ENCODE assay signal across 13 cellular contexts in the genomic region with DNA sequence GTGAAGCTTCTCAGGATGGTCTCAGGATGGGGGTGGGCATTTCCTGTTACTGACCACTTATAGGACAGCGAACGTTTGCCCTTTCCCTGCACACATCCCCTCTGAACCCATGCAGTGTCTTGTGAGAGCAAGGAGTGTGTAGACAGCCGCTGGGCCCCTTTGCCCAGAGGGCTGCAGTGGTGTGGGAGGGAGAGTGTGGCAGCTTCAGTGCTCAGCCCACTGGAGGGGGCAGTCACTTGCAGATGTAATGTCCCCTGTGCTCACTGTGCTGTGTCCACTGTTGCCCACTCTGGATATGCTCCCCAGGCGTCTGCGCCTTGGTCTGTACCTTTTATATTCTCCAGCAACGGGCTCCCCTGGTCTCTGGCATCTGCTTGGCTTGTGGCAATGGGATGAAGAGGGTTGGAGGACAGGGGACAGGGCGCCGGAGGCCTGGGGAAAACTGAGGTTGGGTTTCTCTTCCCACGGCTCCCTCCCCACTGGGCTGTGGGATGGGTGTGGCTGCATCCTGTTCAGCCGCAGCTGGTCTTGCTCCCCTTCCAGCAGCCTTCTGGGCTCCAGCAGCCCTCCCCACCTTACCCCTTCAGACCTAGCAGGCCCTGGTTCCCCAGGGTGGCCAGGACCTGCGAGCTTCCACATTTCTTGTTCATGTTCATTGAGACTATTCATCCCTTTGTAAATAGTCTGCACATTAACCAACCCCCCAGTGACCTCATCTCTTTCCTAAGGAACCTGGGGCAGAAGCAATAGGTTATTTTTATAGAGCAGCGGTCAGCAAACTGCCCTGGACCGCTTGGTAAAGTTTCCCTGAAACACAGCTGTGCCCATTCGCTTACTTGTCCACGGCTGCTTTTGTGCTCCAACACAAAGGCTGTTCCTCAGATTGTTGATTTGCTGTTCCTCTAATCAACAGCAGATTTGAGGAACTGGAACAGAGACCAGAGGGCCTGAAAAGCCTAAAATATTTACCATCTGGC. TPM values are rescaled to one million over a fixed set of nuclear protein-coding genes. Genes with fewer than 3 reads are reported as not detected.
DNase-seq lines count a peak whose midpoint lies in the region; ATAC-seq and TF ChIP-seq lines count a peak whose summit lies in the region.
"Had no signal": no experiment of that assay in that cellular context is flagged by ENCODE, and none has a peak within 500 bp of the region (broad histone marks: within the 10 kb centered on the region; RNA-seq: fewer than 3 reads in every experiment).

No MANE protein-coding gene starts in this region.

- H3K27me3 Mint-ChIP-seq in activated T-cell treated with anti-CD3 and anti-CD28 coated beads, Interleukin-2, amount 50 U/mL, for 24 hours, result no peaks in the 10 kb centered on the region
- H3K27me3 Mint-ChIP-seq in activated T-cell treated with anti-CD3 and anti-CD28 coated beads, Interleukin-2, amount 50 U/mL, for 4 hours (ENCODE audit: low read depth), result no peaks in the 10 kb centered on the region
- no peaks in the 10 kb centered on the region for H3K27me3 Mint-ChIP-seq in activated CD8-positive, alpha-beta T cell treated with anti-CD3 and anti-CD28 coated beads, Interleukin-2, amount 10 ng/mL, durations not matched to agents 7 days and 5 days (ENCODE audit: low read depth)
- no peaks in the 10 kb centered on the region for H3K27me3 Mint-ChIP-seq in stimulated activated naive B cell treated with anti-CD40 and anti-IgM and Interleukin-4, amounts not matched to agents 10 μg/mL and 1 μg/mL and 100 μg/mL, for 72 hours

- H3K27me3 ChIP-seq in neuronal stem cell (ENCODE audit: control insufficient read depth in 3 of 3, insufficient read depth in 3 of 3, low read depth in 1 of 3, low read length in 3 of 3) (no peaks in the 10 kb centered on the region), Peyer's patch (no peaks in the 10 kb centered on the region)
- H3K27me3 ChIP-seq: esophagus muscularis mucosa, upper lobe of left lung had no signal

- H3K9me3 Mint-ChIP-seq in activated T-cell treated with anti-CD3 and anti-CD28 coated beads, Interleukin-2, amount 50 U/mL, for 24 hours, result no peaks in the 10 kb centered on the region
- H3K9me3 Mint-ChIP-seq in activated T-cell treated with anti-CD3 and anti-CD28 coated beads, Interleukin-2, amount 50 U/mL, for 4 hours, result no peaks in the 10 kb centered on the region
- no peaks in the 10 kb centered on the region for H3K9me3 Mint-ChIP-seq in activated CD8-positive, alpha-beta T cell treated with anti-CD3 and anti-CD28 coated beads, Interleukin-2, amount 10 ng/mL, durations not matched to agents 7 days and 5 days (ENCODE audit: insufficient read depth)
- no peaks in the 10 kb centered on the region for H3K9me3 Mint-ChIP-seq in stimulated activated naive B cell treated with anti-CD40 and anti-IgM and Interleukin-4, amounts not matched to agents 10 μg/mL and 1 μg/mL and 100 μg/mL, for 72 hours
- H3K9me3 Mint-ChIP-seq: nephron had no signal

- peaks cover 34% of the 10 kb centered on the region for H3K4me1 Mint-ChIP-seq in activated T-cell treated with anti-CD3 and anti-CD28 coated beads, Interleukin-2, amount 50 U/mL, for 24 hours (ENCODE audit: low read depth)
- peaks cover 25% of the 10 kb centered on the region for H3K4me1 Mint-ChIP-seq in activated T-cell treated with anti-CD3 and anti-CD28 coated beads, Interleukin-2, amount 50 U/mL, for 4 hours (ENCODE audit: low read depth)
- peaks cover 42% of the 10 kb centered on the region for H3K4me1 Mint-ChIP-seq in activated CD8-positive, alpha-beta T cell treated with anti-CD3 and anti-CD28 coated beads, Interleukin-2, amount 10 ng/mL, durations not matched to agents 7 days and 5 days (ENCODE audit: low read depth)
- peaks cover 22 to 35% of the 10 kb centered on the region in 2 donors for H3K4me1 Mint-ChIP-seq in stimulated activated naive B cell treated with anti-CD40 and anti-IgM and Interleukin-4, amounts not matched to agents 10 μg/mL and 1 μg/mL and 100 μg/mL, for 72 hours
- H3K4me1 Mint-ChIP-seq: nephron had no signal

- CTCF ChIA-PET in activated CD8-positive, alpha-beta T cell treated with anti-CD3 and anti-CD28 coated beads, Interleukin-2, amount 10 ng/mL, durations not matched to agents 7 days and 5 days (lab: Charles Lee), result no interaction called here

- no peak overlapping the region for H2BK120ac ChIP-seq in neuronal stem cell (ENCODE audit: low read depth, low read length)

- no peak overlapping the region for H3K4me3 Mint-ChIP-seq in activated T-cell treated with anti-CD3 and anti-CD28 coated beads, Interleukin-2, amount 50 U/mL, for 24 hours
- H3K4me3 Mint-ChIP-seq in activated T-cell treated with anti-CD3 and anti-CD28 coated beads, Interleukin-2, amount 50 U/mL, for 4 hours, result no peak overlapping the region
- no peak overlapping the region for H3K4me3 Mint-ChIP-seq in activated CD8-positive, alpha-beta T cell treated with anti-CD3 and anti-CD28 coated beads, Interleukin-2, amount 10 ng/mL, durations not matched to agents 7 days and 5 days
- no peak overlapping the region for H3K4me3 Mint-ChIP-seq in stimulated activated naive B cell treated with anti-CD40 and anti-IgM and Interleukin-4, amounts not matched to agents 10 μg/mL and 1 μg/mL and 100 μg/mL, for 72 hours
- H3K4me3 Mint-ChIP-seq: nephron had no signal

- H3K36me3 ChIP-seq in neuronal stem cell (replicated peaks in 1 of 2; ENCODE audit: control insufficient read depth in 2 of 2, insufficient read depth in 2 of 2, low read length in 2 of 2) (peaks cover 12 to 71% of the 10 kb centered on the region in 2 donors), Peyer's patch (peaks cover 0 to 38% (median 0%) of the 10 kb centered on the region in 3 donors)

- no peak overlapping the region for H2BK5ac ChIP-seq in neuronal stem cell (ENCODE audit: low read length)

- no peak overlapping the region for H2AK5ac ChIP-seq in neuronal stem cell (ENCODE audit: low read depth, low read length)

- H3K14ac ChIP-seq in neuronal stem cell (ENCODE audit: low read length), result no peak overlapping the region

- no peak overlapping the region for H3K4me2 ChIP-seq in neuronal stem cell (ENCODE audit: insufficient read depth, low read length, poor library complexity, severe bottlenecking)

- H3K23ac ChIP-seq in neuronal stem cell (ENCODE audit: low read depth, low read length, poor library complexity), result no peak overlapping the region

- peaks cover 76% of the 10 kb centered on the region for H3K36me3 Mint-ChIP-seq in activated T-cell treated with anti-CD3 and anti-CD28 coated beads, Interleukin-2, amount 50 U/mL, for 24 hours (ENCODE audit: low read depth)
- H3K36me3 Mint-ChIP-seq in activated T-cell treated with anti-CD3 and anti-CD28 coated beads, Interleukin-2, amount 50 U/mL, for 4 hours (ENCODE audit: insufficient read depth), result peaks cover 4% of the 10 kb centered on the region
- H3K36me3 Mint-ChIP-seq in activated CD8-positive, alpha-beta T cell treated with anti-CD3 and anti-CD28 coated beads, Interleukin-2, amount 10 ng/mL, durations not matched to agents 7 days and 5 days (ENCODE audit: low read depth), result peaks cover 58% of the 10 kb centered on the region
- H3K36me3 Mint-ChIP-seq in stimulated activated naive B cell treated with anti-CD40 and anti-IgM and Interleukin-4, amounts not matched to agents 10 μg/mL and 1 μg/mL and 100 μg/mL, for 72 hours, result peaks cover 23 to 44% of the 10 kb centered on the region in 2 donors

- POLR2A ChIA-PET in activated CD8-positive, alpha-beta T cell treated with anti-CD3 and anti-CD28 coated beads, Interleukin-2, amount 10 ng/mL, durations not matched to agents 7 days and 5 days (lab: Charles Lee), result interaction anchor here (0.5 to 1.2 kb wide), 2 partner anchors 72 to 79 kb away, joined by 3 read pairs; no protein-coding TSS in a partner anchor

- H3K4me1 ChIP-seq in neuronal stem cell (ENCODE audit: control insufficient read depth in 2 of 2, insufficient read depth in 1 of 2, low read depth in 1 of 2, low read length in 2 of 2) (peaks cover 0 to 2% of the 10 kb centered on the region in 2 donors), Peyer's patch (peaks cover 0 to 9% (median 4%) of the 10 kb centered on the region in 4 donors)

- H3K4me3 ChIP-seq in neuronal stem cell (ENCODE audit: low read length in 2 of 2) (no peak overlapping the region), Peyer's patch (no peak overlapping the region)
- H3K4me3 ChIP-seq: esophagus muscularis mucosa, upper lobe of left lung had no signal

- H3K27ac Mint-ChIP-seq in activated T-cell treated with anti-CD3 and anti-CD28 coated beads, Interleukin-2, amount 50 U/mL, for 24 hours, result peak overlapping the region; percentile 79
- H3K27ac Mint-ChIP-seq in activated CD8-positive, alpha-beta T cell treated with anti-CD3 and anti-CD28 coated beads, Interleukin-2, amount 10 ng/mL, durations not matched to agents 7 days and 5 days, result peak overlapping the region; percentile 76
- H3K27ac Mint-ChIP-seq in stimulated activated naive B cell treated with anti-CD40 and anti-IgM and Interleukin-4, amounts not matched to agents 10 μg/mL and 1 μg/mL and 100 μg/mL, for 72 hours, result peak overlapping the region; percentile 83
- H3K27ac Mint-ChIP-seq: nephron had no signal

- H2BK12ac ChIP-seq in neuronal stem cell (ENCODE audit: low read length), result no peak overlapping the region

- no peak overlapping the region for H3K27ac ChIP-seq in neuronal stem cell (replicated peaks; ENCODE audit: low read length)
- no peak overlapping the region for H3K27ac ChIP-seq in Peyer's patch

- no peak for TF ChIP-seq CTCF in Peyer's patch (IDR thresholded peaks at IDR 0.05)

- H3K9me3 ChIP-seq in neuronal stem cell (replicated peaks in 1 of 2; ENCODE audit: control insufficient read depth in 2 of 2, insufficient read depth in 1 of 2, low read depth in 1 of 2, low read length in 2 of 2) (no peaks in the 10 kb centered on the region), Peyer's patch (no peaks in the 10 kb centered on the region)
- H3K9me3 ChIP-seq: esophagus muscularis mucosa, upper lobe of left lung had no signal

- H2BK15ac ChIP-seq in neuronal stem cell (ENCODE audit: low read length), result no peak overlapping the region

- H4K8ac ChIP-seq in neuronal stem cell (ENCODE audit: low read depth, low read length), result no peak overlapping the region

- no peak for DNase-seq in activated T-cell treated with anti-CD3 and anti-CD28 coated beads, Interleukin-2, amount 50 U/mL, for 24 hours
- DNase-seq in activated T-cell treated with anti-CD3 and anti-CD28 coated beads, Interleukin-2, amount 50 U/mL, for 4 hours, result no peak
- DNase-seq in activated CD8-positive, alpha-beta T cell treated with anti-CD3 and anti-CD28 coated beads, Interleukin-2, amount 10 ng/mL, durations not matched to agents 7 days and 5 days, result no peak
- DNase-seq in left lobe of liver (ENCODE audit: low spot score) (no peak), neuronal stem cell (ENCODE audit: low spot score) (no peak), Peyer's patch (no peak), foreskin melanocyte (no peak)
- no peak for DNase-seq in stimulated activated naive B cell treated with anti-CD40 and anti-IgM and Interleukin-4, amounts not matched to agents 10 μg/mL and 1 μg/mL and 100 μg/mL, for 72 hours
- DNase-seq: EL, Kasumi-1, upper lobe of left lung had no signal

- no peak for TF ChIP-seq POLR2A in Peyer's patch (IDR thresholded peaks at IDR 0.05)

- H2AFZ ChIP-seq in neuronal stem cell (ENCODE audit: low read length), result no peak overlapping the region

- H3K4ac ChIP-seq in neuronal stem cell (ENCODE audit: low read length), result no peak overlapping the region

- no peak overlapping the region for H3K18ac ChIP-seq in neuronal stem cell (ENCODE audit: low read length)

- no peak overlapping the region for H3K9ac ChIP-seq in neuronal stem cell (ENCODE audit: low read depth, low read length, poor library complexity)

- no peaks in the 10 kb centered on the region for H3K79me1 ChIP-seq in neuronal stem cell (ENCODE audit: low read depth, low read length)

- ATAC-seq in activated T-cell treated with anti-CD3 and anti-CD28 coated beads, Interleukin-2, amount 50 U/mL, for 4 hours, result no peak
- peak; percentile 28 for ATAC-seq in activated CD8-positive, alpha-beta T cell treated with anti-CD3 and anti-CD28 coated beads, Interleukin-2, amount 10 ng/mL, durations not matched to agents 7 days and 5 days
- peak; percentile 36 for ATAC-seq in left lobe of liver
- ATAC-seq in stimulated activated naive B cell treated with anti-CD40 and anti-IgM and Interleukin-4, amounts not matched to agents 10 μg/mL and 1 μg/mL and 100 μg/mL, for 72 hours (replicated peaks), result peak; percentile 20 to 25

- no CpG with 5 or more reads among the region's 15 CpGs for WGBS in neuronal stem cell (ENCODE audit: extremely low coverage in 2 of 2, insufficient read length in 2 of 2, insufficient replicate concordance in 1 of 2), 2 donors

- H4K91ac ChIP-seq in neuronal stem cell (ENCODE audit: low read depth, low read length, poor library complexity), result no peak overlapping the region

RNA-seq across cellular contexts. Expression of gene ZNF789, which starts 6.1 kb away (rescaled TPM):
- total RNA-seq in activated T-cell treated with anti-CD3 and anti-CD28 coated beads, Interleukin-2, amount 50 U/mL, for 4 hours, result 1 to 10 TPM; 5.4 to 9.4 (median 7.1) TPM
- 10 to 100 TPM; 21.5 to 24.2 TPM for total RNA-seq in activated CD8-positive, alpha-beta T cell treated with anti-CD3 and anti-CD28 coated beads, Interleukin-2, amount 10 ng/mL, durations not matched to agents 7 days and 5 days
- total RNA-seq in left lobe of liver (5.2 TPM), Peyer's patch (10 to 100 TPM; 23.8 to 44.8 (median 36.8) TPM)
- 9.5 TPM for polyA plus RNA-seq in neuronal stem cell (2013, experiment 1 of 2)
- polyA plus RNA-seq in neuronal stem cell (2013, experiment 2 of 2), result 10.7 TPM

RNA-seq across cellular contexts. Expression of gene ATP5MF, which starts 12.8 kb away (rescaled TPM):
- 100 to 1,000 TPM; 346 to 393 (median 391) TPM for total RNA-seq in activated T-cell treated with anti-CD3 and anti-CD28 coated beads, Interleukin-2, amount 50 U/mL, for 4 hours
- 100 to 1,000 TPM; 437 to 479 TPM for total RNA-seq in activated CD8-positive, alpha-beta T cell treated with anti-CD3 and anti-CD28 coated beads, Interleukin-2, amount 10 ng/mL, durations not matched to agents 7 days and 5 days
- 130 TPM for total RNA-seq in left lobe of liver
- polyA plus RNA-seq in neuronal stem cell (2013, experiment 1 of 2), result 640 TPM
- polyA plus RNA-seq in neuronal stem cell (2013, experiment 2 of 2), result 634 TPM
- 100 to 1,000 TPM; 352 to 597 (median 546) TPM for total RNA-seq in Peyer's patch

RNA-seq across cellular contexts. Expression of gene ZNF394, which starts 21.3 kb away (rescaled TPM):
- 10 to 100 TPM; 32.0 to 38.1 (median 34.8) TPM for total RNA-seq in activated T-cell treated with anti-CD3 and anti-CD28 coated beads, Interleukin-2, amount 50 U/mL, for 4 hours
- total RNA-seq in activated CD8-positive, alpha-beta T cell treated with anti-CD3 and anti-CD28 coated beads, Interleukin-2, amount 10 ng/mL, durations not matched to agents 7 days and 5 days, result 10 to 100 TPM; 48.3 to 58.1 TPM
- 8.6 TPM for total RNA-seq in left lobe of liver
- 7.7 TPM for polyA plus RNA-seq in neuronal stem cell (2013, experiment 1 of 2)
- polyA plus RNA-seq in neuronal stem cell (2013, experiment 2 of 2), result 7.6 TPM
- 10 to 100 TPM; 37.3 to 71.8 (median 58.0) TPM for total RNA-seq in Peyer's patch

RNA-seq across cellular contexts. Expression of gene ZKSCAN5, which starts 25.7 kb away (rescaled TPM):
- total RNA-seq in activated T-cell treated with anti-CD3 and anti-CD28 coated beads, Interleukin-2, amount 50 U/mL, for 4 hours, result 1 to 10 TPM; 4.9 to 6.4 (median 6.3) TPM
- total RNA-seq in activated CD8-positive, alpha-beta T cell treated with anti-CD3 and anti-CD28 coated beads, Interleukin-2, amount 10 ng/mL, durations not matched to agents 7 days and 5 days, result 10 to 100 TPM; 13.9 TPM
- total RNA-seq in left lobe of liver (3.0 TPM), Peyer's patch (10 to 100 TPM in 2 of 4 donors, 1 to 10 TPM in 2; 7.2 to 20.6 (median 11.7) TPM)
- 10.5 TPM for polyA plus RNA-seq in neuronal stem cell (2013, experiment 1 of 2)
- 10.3 TPM for polyA plus RNA-seq in neuronal stem cell (2013, experiment 2 of 2)

RNA-seq across cellular contexts. Expression of gene CPSF4, which starts 40.0 kb away (rescaled TPM):
- 10 to 100 TPM; 85.8 to 99.9 (median 86.9) TPM for total RNA-seq in activated T-cell treated with anti-CD3 and anti-CD28 coated beads, Interleukin-2, amount 50 U/mL, for 4 hours
- 10 to 100 TPM; 64.0 to 65.8 TPM for total RNA-seq in activated CD8-positive, alpha-beta T cell treated with anti-CD3 and anti-CD28 coated beads, Interleukin-2, amount 10 ng/mL, durations not matched to agents 7 days and 5 days
- total RNA-seq in left lobe of liver (14.4 TPM), Peyer's patch (10 to 100 TPM; 21.4 to 42.2 (median 35.5) TPM)
- 67.4 TPM for polyA plus RNA-seq in neuronal stem cell (2013, experiment 1 of 2)
- polyA plus RNA-seq in neuronal stem cell (2013, experiment 2 of 2), result 65.7 TPM

Comparison
In these comparisons a context has a peak if more than half of its experiments do, and no peak if none do; other contexts are left out.
1. ATAC-seq: peak in activated CD8-positive, alpha-beta T cell treated with anti-CD3 and anti-CD28 coated beads, Interleukin-2, amount 10 ng/mL, durations not matched to agents 7 days and 5 days (single experiment), left lobe of liver (single experiment) and stimulated activated naive B cell treated with anti-CD40 and anti-IgM and Interleukin-4, amounts not matched to agents 10 μg/mL and 1 μg/mL and 100 μg/mL, for 72 hours (2 of 2); none in activated T-cell treated with anti-CD3 and anti-CD28 coated beads, Interleukin-2, amount 50 U/mL, for 4 hours (0 of 2).
2. Peak in every context shown above with its lines, with median percentiles within 50 percentile points of each other: H3K27ac Mint-ChIP-seq.